ENCODE assay signal across 1 cellular context in the genomic region with DNA sequence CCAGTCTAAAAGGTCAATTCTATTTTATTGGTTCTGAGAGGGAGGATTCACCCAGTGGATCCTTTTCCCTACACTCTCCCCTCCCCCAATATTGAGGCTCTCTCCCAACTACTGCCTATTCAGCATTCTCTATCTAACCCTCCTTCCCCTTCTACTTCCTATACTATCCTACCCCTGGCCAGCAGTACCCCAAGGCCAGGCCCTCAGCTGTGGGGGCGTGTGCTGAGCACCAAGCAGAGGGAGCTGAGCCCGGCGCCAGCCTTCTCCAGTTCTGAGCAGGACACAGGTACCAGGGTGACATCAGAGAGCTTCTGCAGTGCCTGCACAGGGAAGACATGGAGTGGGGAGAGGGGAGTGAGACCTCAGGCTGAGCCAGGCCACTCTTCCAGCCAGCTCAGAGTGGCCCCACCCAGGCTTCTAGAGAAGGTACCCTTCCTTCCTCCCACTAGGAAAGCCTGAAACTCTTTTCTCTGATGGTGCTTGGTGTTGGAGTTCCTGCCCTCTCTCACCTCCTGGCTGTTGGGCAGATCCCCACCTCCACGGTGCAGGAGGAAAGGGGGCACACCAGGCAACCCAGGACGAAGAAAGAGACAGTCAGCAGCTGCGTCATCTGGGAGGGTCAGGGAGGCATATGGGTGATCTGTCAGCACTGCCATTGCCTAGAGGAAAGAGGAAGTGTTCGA.
TF ChIP-seq lines count a peak whose summit lies in the region.

No MANE protein-coding gene starts in this region.

TF ChIP-seq in K562, 482 proteins besides CTCF, POLR2A, EP300 and RAD21 (continued from another document and continues in another):
- TF ChIP-seq, protein P1, sequence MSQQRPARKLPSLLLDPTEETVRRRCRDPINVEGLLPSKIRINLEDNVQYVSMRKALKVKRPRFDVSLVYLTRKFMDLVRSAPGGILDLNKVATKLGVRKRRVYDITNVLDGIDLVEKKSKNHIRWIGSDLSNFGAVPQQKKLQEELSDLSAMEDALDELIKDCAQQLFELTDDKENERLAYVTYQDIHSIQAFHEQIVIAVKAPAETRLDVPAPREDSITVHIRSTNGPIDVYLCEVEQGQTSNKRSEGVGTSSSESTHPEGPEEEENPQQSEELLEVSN (IDR thresholded peaks at IDR 0.05; ENCODE audit: borderline replicate concordance in 1 of 2, extremely low read depth in 1 of 2, insufficient read depth in 1 of 2, insufficient read length in 1 of 2, low read depth in 1 of 2, low read length in 1 of 2, poor library complexity in 1 of 2, severe bottlenecking in 1 of 2) = no peak
- TF ChIP-seq ZNF778 (CRISPR knock-in tag; IDR thresholded peaks at IDR 0.05) (no peak), RB1 (IDR thresholded peaks at IDR 0.05; ENCODE audit: low read depth) (no peak), THRAP3 (IDR thresholded peaks at IDR 0.05; ENCODE audit: borderline replicate concordance) (no peak), NFIX (CRISPR knock-in tag; IDR thresholded peaks at IDR 0.05; ENCODE audit: low read depth) (no peak), TSC22D4 (tag; IDR thresholded peaks at IDR 0.05) (no peak), MTA3 (IDR thresholded peaks at IDR 0.05; ENCODE audit: borderline replicate concordance) (no peak; the same call in 1 of the 2 replicates), MAFG (tag; conservative IDR thresholded peaks at IDR 0.05) (peak; percentile 65), CC2D1A (IDR thresholded peaks at IDR 0.05) (peak; percentile 31; the same call in 1 of the 2 replicates), ZBTB17 (CRISPR knock-in tag; IDR thresholded peaks at IDR 0.05) (peak; percentile 69; the same call in 1 of the 2 replicates), U2AF1 (optimal IDR thresholded peaks at IDR 0.05; ENCODE audit: low read depth, low read length) (no peak), PTRF (tag; IDR thresholded peaks at IDR 0.05) (no peak), RBM25 (IDR thresholded peaks at IDR 0.05; ENCODE audit: low read depth, low read length, severe bottlenecking) (no peak), FOS (IDR thresholded peaks at IDR 0.05; ENCODE audit: extremely low read depth, insufficient read length) (no peak), RAD51 (IDR thresholded peaks at IDR 0.05; ENCODE audit: borderline replicate concordance, low read depth) (no peak), ZNF133 (CRISPR knock-in tag; IDR thresholded peaks at IDR 0.05) (no peak), PHB2 (IDR thresholded peaks at IDR 0.05; ENCODE audit: low read depth) (0 out of 2 replicates have a peak, but pooled peaks have one; percentile 5), ZNF785 (CRISPR knock-in tag; IDR thresholded peaks at IDR 0.05) (no peak), CTBP1 (IDR thresholded peaks at IDR 0.05; ENCODE audit: borderline replicate concordance) (peak; percentile 63; the same call in 1 of the 2 replicates), MIER1 (IDR thresholded peaks at IDR 0.05; ENCODE audit: low read depth) (no peak; the same call in 1 of the 2 replicates), ZNF143 (CRISPR knock-in tag; IDR thresholded peaks at IDR 0.05) (no peak), ARHGAP35 (IDR thresholded peaks at IDR 0.05; ENCODE audit: partially characterized antibody) (no peak), PURB (CRISPR knock-in tag; IDR thresholded peaks at IDR 0.05; ENCODE audit: low read depth) (no peak), SAFB2 (IDR thresholded peaks at IDR 0.05; ENCODE audit: borderline replicate concordance, low read depth, low read length, severe bottlenecking) (no peak), ZNF780A (CRISPR knock-in tag; IDR thresholded peaks at IDR 0.05) (no peak), MAZ (CRISPR knock-in tag; conservative IDR thresholded peaks at IDR 0.05 in 1 of 2, IDR thresholded peaks at IDR 0.05 in 1 of 2) (no peak; a peak in 1 of 4 replicates), POLR3A (IDR thresholded peaks at IDR 0.05; ENCODE audit: borderline replicate concordance, extremely low read depth, insufficient read depth, insufficient read length) (no peak), SIN3A (IDR thresholded peaks at IDR 0.05; ENCODE audit: borderline replicate concordance in 2 of 2, control insufficient read depth in 1 of 2, low read depth in 2 of 2, low read length in 2 of 2) (no peak), MED1 (CRISPR knock-in tag; IDR thresholded peaks at IDR 0.05; ENCODE audit: borderline replicate concordance) (no peak), ZNF668 (CRISPR knock-in tag; IDR thresholded peaks at IDR 0.05) (no peak), MYNN (IDR thresholded peaks at IDR 0.05) (peak; percentile 72; the same call in 1 of the 2 replicates), MYNN (CRISPR knock-in tag; IDR thresholded peaks at IDR 0.05) (no peak), ZSCAN29 (IDR thresholded peaks at IDR 0.05) (no peak), SMARCC2 (IDR thresholded peaks at IDR 0.05; ENCODE audit: low read depth) (peak; percentile 23; the same call in 1 of the 2 replicates), RFX7 (CRISPR knock-in tag; IDR thresholded peaks at IDR 0.05) (no peak), CBX2 (IDR thresholded peaks at IDR 0.05; ENCODE audit: insufficient read depth, low read length, poor library complexity, severe bottlenecking) (no peak), KAT8 (IDR thresholded peaks at IDR 0.05; ENCODE audit: low read depth) (no peak), EZH2 (IDR thresholded peaks at IDR 0.05; ENCODE audit: borderline replicate concordance, low read depth, low read length) (no peak), EGR1 (conservative IDR thresholded peaks at IDR 0.05) (no peak), NBN (IDR thresholded peaks at IDR 0.05; ENCODE audit: low read depth) (no peak), PRPF4 (IDR thresholded peaks at IDR 0.05; ENCODE audit: insufficient read depth, low read depth, low read length, poor library complexity, severe bottlenecking) (no peak), ZNF347 (CRISPR knock-in tag; IDR thresholded peaks at IDR 0.05; ENCODE audit: low read depth) (no peak), ZNF551 (CRISPR knock-in tag; IDR thresholded peaks at IDR 0.05) (no peak), EWSR1 (IDR thresholded peaks at IDR 0.05; ENCODE audit: borderline replicate concordance, low read depth, partially characterized antibody) (no peak), NFATC3 (IDR thresholded peaks at IDR 0.05) (no peak), MYBL2 (IDR thresholded peaks at IDR 0.05; ENCODE audit: low read depth) (no peak), MYBL2 (CRISPR knock-in tag; IDR thresholded peaks at IDR 0.05; ENCODE audit: borderline replicate concordance) (no peak), ATF1 (CRISPR knock-in tag; IDR thresholded peaks at IDR 0.05) (no peak), ATF1 (tag; IDR thresholded peaks at IDR 0.05) (peak; percentile 66)
- TF ChIP-seq, protein P2, sequence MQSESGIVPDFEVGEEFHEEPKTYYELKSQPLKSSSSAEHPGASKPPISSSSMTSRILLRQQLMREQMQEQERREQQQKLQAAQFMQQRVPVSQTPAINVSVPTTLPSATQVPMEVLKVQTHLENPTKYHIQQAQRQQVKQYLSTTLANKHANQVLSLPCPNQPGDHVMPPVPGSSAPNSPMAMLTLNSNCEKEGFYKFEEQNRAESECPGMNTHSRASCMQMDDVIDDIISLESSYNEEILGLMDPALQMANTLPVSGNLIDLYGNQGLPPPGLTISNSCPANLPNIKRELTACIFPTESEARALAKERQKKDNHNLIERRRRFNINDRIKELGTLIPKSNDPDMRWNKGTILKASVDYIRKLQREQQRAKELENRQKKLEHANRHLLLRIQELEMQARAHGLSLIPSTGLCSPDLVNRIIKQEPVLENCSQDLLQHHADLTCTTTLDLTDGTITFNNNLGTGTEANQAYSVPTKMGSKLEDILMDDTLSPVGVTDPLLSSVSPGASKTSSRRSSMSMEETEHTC (IDR thresholded peaks at IDR 0.05) = no peak
- TF ChIP-seq, protein P3, sequence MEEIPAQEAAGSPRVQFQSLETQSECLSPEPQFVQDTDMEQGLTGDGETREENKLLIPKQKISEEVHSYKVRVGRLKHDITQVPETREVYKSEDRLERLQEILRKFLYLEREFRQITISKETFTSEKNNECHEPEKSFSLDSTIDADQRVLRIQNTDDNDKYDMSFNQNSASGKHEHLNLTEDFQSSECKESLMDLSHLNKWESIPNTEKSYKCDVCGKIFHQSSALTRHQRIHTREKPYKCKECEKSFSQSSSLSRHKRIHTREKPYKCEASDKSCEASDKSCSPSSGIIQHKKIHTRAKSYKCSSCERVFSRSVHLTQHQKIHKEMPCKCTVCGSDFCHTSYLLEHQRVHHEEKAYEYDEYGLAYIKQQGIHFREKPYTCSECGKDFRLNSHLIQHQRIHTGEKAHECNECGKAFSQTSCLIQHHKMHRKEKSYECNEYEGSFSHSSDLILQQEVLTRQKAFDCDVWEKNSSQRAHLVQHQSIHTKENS (CRISPR knock-in tag; IDR thresholded peaks at IDR 0.05) = no peak
- TF ChIP-seq, protein P4, sequence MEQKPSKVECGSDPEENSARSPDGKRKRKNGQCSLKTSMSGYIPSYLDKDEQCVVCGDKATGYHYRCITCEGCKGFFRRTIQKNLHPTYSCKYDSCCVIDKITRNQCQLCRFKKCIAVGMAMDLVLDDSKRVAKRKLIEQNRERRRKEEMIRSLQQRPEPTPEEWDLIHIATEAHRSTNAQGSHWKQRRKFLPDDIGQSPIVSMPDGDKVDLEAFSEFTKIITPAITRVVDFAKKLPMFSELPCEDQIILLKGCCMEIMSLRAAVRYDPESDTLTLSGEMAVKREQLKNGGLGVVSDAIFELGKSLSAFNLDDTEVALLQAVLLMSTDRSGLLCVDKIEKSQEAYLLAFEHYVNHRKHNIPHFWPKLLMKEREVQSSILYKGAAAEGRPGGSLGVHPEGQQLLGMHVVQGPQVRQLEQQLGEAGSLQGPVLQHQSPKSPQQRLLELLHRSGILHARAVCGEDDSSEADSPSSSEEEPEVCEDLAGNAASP (IDR thresholded peaks at IDR 0.05) = no peak
- TF ChIP-seq, protein P5, sequence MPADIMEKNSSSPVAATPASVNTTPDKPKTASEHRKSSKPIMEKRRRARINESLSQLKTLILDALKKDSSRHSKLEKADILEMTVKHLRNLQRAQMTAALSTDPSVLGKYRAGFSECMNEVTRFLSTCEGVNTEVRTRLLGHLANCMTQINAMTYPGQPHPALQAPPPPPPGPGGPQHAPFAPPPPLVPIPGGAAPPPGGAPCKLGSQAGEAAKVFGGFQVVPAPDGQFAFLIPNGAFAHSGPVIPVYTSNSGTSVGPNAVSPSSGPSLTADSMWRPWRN (IDR thresholded peaks at IDR 0.05; ENCODE audit: low read depth) = no peak
- TF ChIP-seq, protein P6, sequence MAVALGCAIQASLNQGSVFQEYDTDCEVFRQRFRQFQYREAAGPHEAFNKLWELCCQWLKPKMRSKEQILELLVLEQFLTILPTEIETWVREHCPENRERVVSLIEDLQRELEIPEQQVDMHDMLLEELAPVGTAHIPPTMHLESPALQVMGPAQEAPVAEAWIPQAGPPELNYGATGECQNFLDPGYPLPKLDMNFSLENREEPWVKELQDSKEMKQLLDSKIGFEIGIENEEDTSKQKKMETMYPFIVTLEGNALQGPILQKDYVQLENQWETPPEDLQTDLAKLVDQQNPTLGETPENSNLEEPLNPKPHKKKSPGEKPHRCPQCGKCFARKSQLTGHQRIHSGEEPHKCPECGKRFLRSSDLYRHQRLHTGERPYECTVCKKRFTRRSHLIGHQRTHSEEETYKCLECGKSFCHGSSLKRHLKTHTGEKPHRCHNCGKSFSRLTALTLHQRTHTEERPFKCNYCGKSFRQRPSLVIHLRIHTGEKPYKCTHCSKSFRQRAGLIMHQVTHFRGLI (CRISPR knock-in tag; IDR thresholded peaks at IDR 0.05) = 0 out of 2 replicates have a peak, but pooled peaks have one; percentile 45
- TF ChIP-seq, protein P7, sequence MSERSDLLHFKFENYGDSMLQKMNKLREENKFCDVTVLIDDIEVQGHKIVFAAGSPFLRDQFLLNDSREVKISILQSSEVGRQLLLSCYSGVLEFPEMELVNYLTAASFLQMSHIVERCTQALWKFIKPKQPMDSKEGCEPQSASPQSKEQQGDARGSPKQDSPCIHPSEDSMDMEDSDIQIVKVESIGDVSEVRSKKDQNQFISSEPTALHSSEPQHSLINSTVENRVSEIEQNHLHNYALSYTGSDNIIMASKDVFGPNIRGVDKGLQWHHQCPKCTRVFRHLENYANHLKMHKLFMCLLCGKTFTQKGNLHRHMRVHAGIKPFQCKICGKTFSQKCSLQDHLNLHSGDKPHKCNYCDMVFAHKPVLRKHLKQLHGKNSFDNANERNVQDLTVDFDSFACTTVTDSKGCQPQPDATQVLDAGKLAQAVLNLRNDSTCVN (CRISPR knock-in tag; IDR thresholded peaks at IDR 0.05) = no peak
- TF ChIP-seq, protein P8, sequence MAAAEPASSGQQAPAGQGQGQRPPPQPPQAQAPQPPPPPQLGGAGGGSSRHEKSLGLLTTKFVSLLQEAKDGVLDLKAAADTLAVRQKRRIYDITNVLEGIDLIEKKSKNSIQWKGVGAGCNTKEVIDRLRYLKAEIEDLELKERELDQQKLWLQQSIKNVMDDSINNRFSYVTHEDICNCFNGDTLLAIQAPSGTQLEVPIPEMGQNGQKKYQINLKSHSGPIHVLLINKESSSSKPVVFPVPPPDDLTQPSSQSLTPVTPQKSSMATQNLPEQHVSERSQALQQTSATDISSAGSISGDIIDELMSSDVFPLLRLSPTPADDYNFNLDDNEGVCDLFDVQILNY (CRISPR knock-in tag; IDR thresholded peaks at IDR 0.05) = 0 out of 2 replicates have a peak, but pooled peaks have one; percentile 77
- TF ChIP-seq, protein P9, sequence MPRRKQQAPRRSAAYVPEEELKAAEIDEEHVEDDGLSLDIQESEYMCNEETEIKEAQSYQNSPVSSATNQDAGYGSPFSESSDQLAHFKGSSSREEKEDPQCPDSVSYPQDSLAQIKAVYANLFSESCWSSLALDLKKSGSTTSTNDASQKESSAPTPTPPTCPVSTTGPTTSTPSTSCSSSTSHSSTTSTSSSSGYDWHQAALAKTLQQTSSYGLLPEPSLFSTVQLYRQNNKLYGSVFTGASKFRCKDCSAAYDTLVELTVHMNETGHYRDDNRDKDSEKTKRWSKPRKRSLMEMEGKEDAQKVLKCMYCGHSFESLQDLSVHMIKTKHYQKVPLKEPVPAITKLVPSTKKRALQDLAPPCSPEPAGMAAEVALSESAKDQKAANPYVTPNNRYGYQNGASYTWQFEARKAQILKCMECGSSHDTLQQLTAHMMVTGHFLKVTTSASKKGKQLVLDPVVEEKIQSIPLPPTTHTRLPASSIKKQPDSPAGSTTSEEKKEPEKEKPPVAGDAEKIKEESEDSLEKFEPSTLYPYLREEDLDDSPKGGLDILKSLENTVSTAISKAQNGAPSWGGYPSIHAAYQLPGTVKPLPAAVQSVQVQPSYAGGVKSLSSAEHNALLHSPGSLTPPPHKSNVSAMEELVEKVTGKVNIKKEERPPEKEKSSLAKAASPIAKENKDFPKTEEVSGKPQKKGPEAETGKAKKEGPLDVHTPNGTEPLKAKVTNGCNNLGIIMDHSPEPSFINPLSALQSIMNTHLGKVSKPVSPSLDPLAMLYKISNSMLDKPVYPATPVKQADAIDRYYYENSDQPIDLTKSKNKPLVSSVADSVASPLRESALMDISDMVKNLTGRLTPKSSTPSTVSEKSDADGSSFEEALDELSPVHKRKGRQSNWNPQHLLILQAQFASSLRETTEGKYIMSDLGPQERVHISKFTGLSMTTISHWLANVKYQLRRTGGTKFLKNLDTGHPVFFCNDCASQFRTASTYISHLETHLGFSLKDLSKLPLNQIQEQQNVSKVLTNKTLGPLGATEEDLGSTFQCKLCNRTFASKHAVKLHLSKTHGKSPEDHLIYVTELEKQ (CRISPR knock-in tag; IDR thresholded peaks at IDR 0.05) = no peak
